ENCODE assay signal across 8 cellular contexts in the genomic region with DNA sequence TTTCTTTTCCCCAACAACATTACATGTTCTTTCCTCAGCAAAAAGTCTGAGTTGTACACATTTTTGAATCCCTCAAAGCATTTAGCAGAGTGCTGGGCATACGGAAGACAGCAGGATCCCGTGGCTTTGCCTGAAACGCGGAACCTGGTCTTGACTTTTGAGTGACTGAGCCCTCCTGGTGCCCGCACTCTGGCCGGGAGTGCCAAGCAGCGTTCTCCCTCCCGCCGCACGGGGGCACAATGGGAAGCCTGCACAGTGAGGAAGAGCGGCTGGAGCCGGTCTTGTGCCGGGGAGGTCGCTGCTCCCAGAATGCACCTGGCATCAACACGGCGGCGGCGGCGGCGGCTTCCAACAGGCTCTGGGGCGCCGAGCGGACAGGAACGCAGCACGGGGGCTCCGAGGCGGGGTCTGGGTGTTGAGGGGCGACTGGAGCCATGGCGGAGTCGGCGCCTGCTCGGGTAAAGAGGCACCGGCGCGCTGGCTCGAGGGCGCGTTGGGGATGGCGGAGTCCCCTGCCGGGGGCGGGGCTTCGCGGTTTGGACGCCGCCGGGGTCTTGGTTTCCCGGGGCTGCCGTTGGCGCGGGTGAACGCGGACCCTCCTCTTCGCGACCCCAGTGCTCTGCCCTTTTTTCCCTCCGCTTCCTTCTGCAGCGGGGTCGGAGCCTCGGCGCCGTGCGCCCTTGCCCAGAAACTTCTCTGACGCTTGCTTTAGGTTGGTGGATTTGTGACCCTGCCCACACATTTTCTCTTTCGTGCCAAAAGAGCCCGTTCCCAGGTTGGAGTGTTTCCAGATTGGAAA. TPM values are rescaled to one million over a fixed set of nuclear protein-coding genes. Genes with fewer than 3 reads are reported as not detected.
DNase-seq lines count a peak whose midpoint lies in the region; ATAC-seq and TF ChIP-seq lines count a peak whose summit lies in the region.

A gene (plus strand): TSS at position 307 of the 799 bp plus-strand sequence. CDS start 128 bp downstream, at position 435.

- CTCF ChIA-PET in PC-3 (lab: Charles Lee), result interaction anchor here (0.7 to 1.1 kb wide), 2 partner anchors 44 to 72 kb away, joined by 3 read pairs; a partner anchor contains a TSS

- DNase-seq in DMS53 treated with DMSO at 0.1 percent for 48 hours (lab: John Stamatoyannopoulos, UW; ENCODE audit: unreplicated experiment) (peak; percentile 97), KBM-7 (peak; percentile 97), PC-3 (peak; percentile 91), activated T-cell treated with anti-CD3 and anti-CD28 coated beads for 48 hours (ENCODE audit: low read depth) (peak; percentile 90), myocyte (ENCODE audit: low read depth) (peak; percentile 96)
- DNase-seq in stimulated activated CD8-positive, alpha-beta memory T cell treated with anti-CD3 and anti-CD28 coated beads, Interleukin-7, amount 100 ng/mL, for 48 hours (ENCODE audit: extremely low read depth in 1 of 2, low read depth in 1 of 2), result peak; percentile 73 to 86

- no TSS peak for BruUV-seq in PC-3 (replicated peaks; lab: Mats Ljungman, UMichigan)

- peaks cover 33% of the 10 kb centered on the region for H3K4me1 ChIP-seq in PC-3 (ENCODE audit: insufficient read depth, low read length)

- intact Hi-C loops in PC-3 (cut with micrococcal nuclease), result loop anchor here (2.0 kb wide), 1 partner anchor 41 kb away; no protein-coding TSS in a partner anchor

- H3K36me3 ChIP-seq in PC-3 (ENCODE audit: low read depth, low read length), result peaks cover 13% of the 10 kb centered on the region

- in situ Hi-C loops in KBM-7 (cut with MboI; ENCODE audit: low pct_unique_long_range_greater_than_20kb, low sequenced_read_pairs), result no loop called here

- H3K27ac ChIP-seq in PC-3 (ENCODE audit: low read length), result peak within 1 kb of the TSS; percentile 92

- H3K4me3 ChIP-seq in PC-3 (ENCODE audit: low read length), result peak within 1 kb of the TSS; percentile 94

- peak within 1 kb of the TSS; percentile 85 for H3K9ac ChIP-seq in PC-3 (ENCODE audit: low read length)

- POLR2A ChIA-PET in PC-3 (lab: Charles Lee; ENCODE audit: unreplicated experiment), result interaction anchor here (0.7 kb wide), 1 partner anchor 40 kb away, joined by 4 read pairs; no protein-coding TSS in a partner anchor

- H3K9me3 ChIP-seq in PC-3 (ENCODE audit: low read length), result peaks cover 8% of the 10 kb centered on the region; the same call in 1 of the 2 replicates

- H2AFZ ChIP-seq in PC-3 (ENCODE audit: low read length), result peak within 1 kb of the TSS; percentile 75

- H4K20me1 ChIP-seq in PC-3 (ENCODE audit: low read length), result no peaks in the 10 kb centered on the region

- peaks cover 47% of the 10 kb centered on the region for H3K79me2 ChIP-seq in PC-3 (ENCODE audit: low read length)

- ATAC-seq in GM21619 (IDR thresholded peaks at IDR 0.05; ENCODE audit: unreplicated experiment) (peak; percentile 99), PC-3 (peak; percentile 95), esophagus mucosa (peak; percentile 96)

- peak within 1 kb of the TSS; percentile 91 for H3K4me2 ChIP-seq in PC-3 (ENCODE audit: low read length)

- H3F3A ChIP-seq in PC-3 (ENCODE audit: low read length, unreplicated experiment), result no peaks in the 10 kb centered on the region

- peak; percentile 87 for TF ChIP-seq CTCF in PC-3 (conservative IDR thresholded peaks at IDR 0.05; ENCODE audit: low read depth, low read length)

- no peaks in the 10 kb centered on the region for H3K9me2 ChIP-seq in PC-3 (replicated peaks; ENCODE audit: low read length)

- no peaks in the 10 kb centered on the region for H3K27me3 ChIP-seq in PC-3 (ENCODE audit: low read length)

RNA-seq across cellular contexts. Expression of the gene that starts here (rescaled TPM):
- total RNA-seq in PC-3 (2014; rRNA removed), result 9.7 and 10.4 TPM in 2 replicates
- total RNA-seq in esophagus mucosa, result 7.5 TPM
- total RNA-seq in myocyte, result 5.9 and 8.0 TPM in 2 replicates
- 8.7 TPM for polyA plus RNA-seq in myocyte (2012)

Comparison
In these comparisons a context has a peak if more than half of its experiments do, and no peak if none do; other contexts are left out.
1. Peak in every context shown above with its lines: DNase-seq, ATAC-seq, H3K4me3 ChIP-seq and H3K27ac ChIP-seq.